In the genomic region with DNA sequence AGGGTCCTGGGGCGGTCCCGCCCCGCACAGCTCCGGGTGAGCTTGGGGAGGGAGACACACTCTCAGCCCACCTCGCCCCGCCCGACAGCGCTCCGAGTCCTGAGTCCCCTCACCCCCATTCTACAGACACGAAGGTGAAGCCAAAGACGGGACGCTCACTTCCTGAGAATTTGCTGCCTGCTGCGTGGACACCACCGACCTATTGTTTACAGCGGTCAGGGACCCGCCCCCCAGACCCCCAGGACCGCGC, we compare ENCODE assay signal across 8 cellular contexts. TPM values are rescaled to one million over a fixed set of nuclear protein-coding genes. Genes with fewer than 3 reads are reported as not detected.
DNase-seq lines count a peak whose midpoint lies in the region; ATAC-seq and TF ChIP-seq lines count a peak whose summit lies in the region.

No MANE protein-coding gene starts in this region.

- H3K27me3 ChIP-seq in BLaER1 (peaks cover 21% of the 10 kb centered on the region), adipocyte (replicated peaks; ENCODE audit: control insufficient read depth, insufficient read depth, low read length) (no peaks in the 10 kb centered on the region), kidney epithelial cell (ENCODE audit: control insufficient read depth, insufficient read depth, low read length) (no peaks in the 10 kb centered on the region)

- H3K4me2 ChIP-seq in BLaER1, result peak overlapping the region; percentile 86

- peaks cover 14% of the 10 kb centered on the region for H3K4me1 ChIP-seq in BLaER1
- peaks cover 16% of the 10 kb centered on the region for H3K4me1 ChIP-seq in adipocyte (ENCODE audit: control insufficient read depth, insufficient read depth, low read length)

- H3K4me3 ChIP-seq in BLaER1 (peak overlapping the region; percentile 93), adipocyte (ENCODE audit: low read length) (peak overlapping the region; percentile 98), kidney epithelial cell (ENCODE audit: low read depth, low read length) (peak overlapping the region; percentile 70)

- no peaks in the 10 kb centered on the region for H4K20me1 ChIP-seq in BLaER1

- H3K36me3 ChIP-seq in BLaER1 (peaks cover 32% of the 10 kb centered on the region), adipocyte (ENCODE audit: control insufficient read depth, insufficient read depth, low read length, severe bottlenecking) (no peaks in the 10 kb centered on the region), kidney epithelial cell (ENCODE audit: control insufficient read depth, insufficient read depth, low read length) (no peaks in the 10 kb centered on the region)

- no peak for TF ChIP-seq CTCF in kidney epithelial cell (IDR thresholded peaks at IDR 0.05; ENCODE audit: insufficient read depth, low read length, poor library complexity, severe bottlenecking)

- H3K9ac ChIP-seq in BLaER1 (peak overlapping the region; percentile 94; the same call in 1 of the 2 replicates), adipocyte (ENCODE audit: low read length) (peak overlapping the region; percentile 94)

- H3K9me3 ChIP-seq in BLaER1 (peaks cover 75% of the 10 kb centered on the region), adipocyte (ENCODE audit: control insufficient read depth, low read length) (peaks cover 7% of the 10 kb centered on the region)

- DNase-seq in adipocyte (ENCODE audit: low read depth) (no peak), kidney epithelial cell (ENCODE audit: low read depth) (no peak)
- DNase-seq in stimulated activated CD4-positive, alpha-beta T cell treated with anti-CD3 and anti-CD28 coated beads, Interleukin-15, amount 100 ng/mL, for 24 hours, result no peak
- DNase-seq in activated CD8-positive, alpha-beta memory T cell treated with anti-CD3 and anti-CD28 coated beads, Interleukin-2, amount 50 U/mL, for 4 hours, result no peak

- peak overlapping the region; percentile 89 for H3K27ac ChIP-seq in BLaER1
- H3K27ac ChIP-seq in temporal lobe (ENCODE audit: low read depth, low read length), result peak overlapping the region; percentile 89

- ATAC-seq in HG02840 (IDR thresholded peaks at IDR 0.05; ENCODE audit: low FRiP score, unreplicated experiment), result peak; percentile 17
- no peak for ATAC-seq in HG03439 (IDR thresholded peaks at IDR 0.05; ENCODE audit: unreplicated experiment)

RNA-seq across cellular contexts. Expression of a gene that starts 0.8 kb away (rescaled TPM):
- total RNA-seq in kidney epithelial cell (8.4 and 10.6 TPM in 2 replicates), temporal lobe (51.4 TPM)

RNA-seq across cellular contexts. Expression of a gene that starts 31.5 kb away (rescaled TPM):
- total RNA-seq in kidney epithelial cell, result 0.79 and 1.2 TPM in 2 replicates
- 0.49 TPM for total RNA-seq in temporal lobe
